In the genomic region with DNA sequence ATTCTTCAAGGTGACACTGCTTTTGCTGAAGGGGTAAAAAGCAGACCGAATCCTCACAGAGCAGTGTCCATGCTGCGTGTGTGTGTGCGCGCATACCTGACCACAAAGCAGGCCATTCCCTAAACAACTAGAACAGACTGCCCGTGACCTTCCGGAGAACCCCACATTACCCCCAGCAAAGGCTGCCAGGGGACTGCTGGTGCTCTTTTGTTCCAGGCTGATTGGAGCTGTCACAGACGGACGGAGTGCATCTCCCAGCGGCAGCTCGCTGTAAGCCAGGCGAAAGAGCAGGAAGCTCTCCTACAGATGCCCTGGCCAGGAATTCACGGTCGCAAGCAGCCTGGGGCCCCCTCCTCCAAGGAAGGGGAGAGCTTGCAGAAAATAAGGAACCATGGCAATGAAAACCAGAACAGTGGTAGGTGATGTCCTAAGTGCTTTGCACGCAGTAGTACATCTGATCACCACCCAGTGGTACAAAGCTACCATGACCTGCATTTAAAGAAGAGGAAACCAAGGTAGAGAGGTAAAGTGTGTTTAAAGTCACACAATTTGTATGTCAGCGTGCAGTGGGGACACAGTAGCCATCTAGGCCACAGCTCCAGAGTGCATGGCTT, we compare ENCODE assay signal across 19 cellular contexts.
A peak's percentile ranks its signal among the peaks of the same experiment; 100 is the strongest.
DNase-seq lines count a peak whose midpoint lies in the region; ATAC-seq, FAIRE-seq and TF ChIP-seq lines count a peak whose summit lies in the region.
"Had no signal": no experiment of that assay in that cellular context is flagged by ENCODE, and none has a peak within 500 bp of the region (broad histone marks: within the 10 kb centered on the region; RNA-seq: fewer than 3 reads in every experiment).

No MANE protein-coding gene starts in this region.

- no peaks in the 10 kb centered on the region for H3F3A ChIP-seq in neural progenitor cell (ENCODE audit: low read depth)

- H3K4me1 Mint-ChIP-seq in astrocyte (ENCODE audit: low read depth, unreplicated experiment) = no peaks in the 10 kb centered on the region
- no peaks in the 10 kb centered on the region for H3K4me1 Mint-ChIP-seq in endodermal cell
- peaks cover 23% of the 10 kb centered on the region for H3K4me1 Mint-ChIP-seq in neural progenitor cell

- FAIRE-seq in HTR-8/SVneo (lab: Jason Lieb, UNC) = peak; percentile 74
- FAIRE-seq in astrocyte (lab: Jason Lieb, UNC) = no peak

- H3K4me3 ChIP-seq in astrocyte (ENCODE audit: insufficient read depth, low read depth, low read length) (no peak overlapping the region), endodermal cell (ENCODE audit: low read length) (no peak overlapping the region), neural progenitor cell (no peak overlapping the region)

- H3K4me3 Mint-ChIP-seq in astrocyte (ENCODE audit: unreplicated experiment) = no peak overlapping the region
- H3K4me3 Mint-ChIP-seq in endodermal cell = no peak overlapping the region
- H3K4me3 Mint-ChIP-seq in neural progenitor cell = no peak overlapping the region

- no peak for ATAC-seq in HG03378 (IDR thresholded peaks at IDR 0.05; ENCODE audit: unreplicated experiment)
- no peak for ATAC-seq in omental fat pad (ENCODE audit: low FRiP score)
- ATAC-seq in HG02571 (IDR thresholded peaks at IDR 0.05; ENCODE audit: unreplicated experiment) = no peak

- DNase-seq in HTR-8/SVneo (ENCODE audit: insufficient read length, low spot score) (no peak), astrocyte (ENCODE audit: low read depth) (no peak), endodermal cell (no peak), neural progenitor cell (ENCODE audit: low spot score) (no peak), omental fat pad (ENCODE audit: low spot score) (no peak)
- DNase-seq: DMS79, H7, NCI-H1105, NCI-H2081, NCI-H2171 treated with DMSO at 0.1 percent for 48 hours, NCI-H510A, NCI-H748 treated with DMSO at 0.1 percent for 48 hours, OCI-M1, SHP77 treated with DMSO at 0.1 percent for 48 hours, SK-N-SH had no signal

- H3K27me3 ChIP-seq in astrocyte (ENCODE audit: insufficient read depth, low read length) (no peaks in the 10 kb centered on the region), endodermal cell (ENCODE audit: control insufficient read depth, insufficient read depth, low read length, poor library complexity, severe bottlenecking) (peaks cover 10% of the 10 kb centered on the region), neural progenitor cell (no peaks in the 10 kb centered on the region)

- H3K4me1 ChIP-seq in astrocyte (ENCODE audit: insufficient read depth, low read length) (no peaks in the 10 kb centered on the region), endodermal cell (ENCODE audit: control insufficient read depth, insufficient read depth, low read length) (no peaks in the 10 kb centered on the region), neural progenitor cell (peaks cover 22% of the 10 kb centered on the region)

- no peak overlapping the region for H3K9ac ChIP-seq in astrocyte (ENCODE audit: low read length)
- H3K9ac ChIP-seq in endodermal cell (ENCODE audit: extremely low read depth, low read length, poor library complexity, severe bottlenecking) = no peak overlapping the region
- H3K9ac ChIP-seq in neural progenitor cell = no peak overlapping the region
- H3K9ac ChIP-seq: SK-N-SH had no signal

- no peaks in the 10 kb centered on the region for H3K79me2 ChIP-seq in astrocyte (ENCODE audit: insufficient read depth, low read length)
- H3K79me2 ChIP-seq in neural progenitor cell (ENCODE audit: low read depth) = no peaks in the 10 kb centered on the region

- H3K27ac ChIP-seq in astrocyte (ENCODE audit: low read depth, low read length) = no peak overlapping the region
- H3K27ac ChIP-seq in endodermal cell (ENCODE audit: low read depth, low read length) = no peak overlapping the region
- no peak overlapping the region for H3K27ac ChIP-seq in neural progenitor cell
- H3K27ac ChIP-seq: C4-2B, HL-60 had no signal

- H3K27me3 Mint-ChIP-seq in astrocyte (ENCODE audit: low read depth, unreplicated experiment) (peaks cover 6% of the 10 kb centered on the region), endodermal cell (ENCODE audit: insufficient read depth) (peaks cover 17% of the 10 kb centered on the region), neural progenitor cell (ENCODE audit: insufficient read depth, low read depth) (no peaks in the 10 kb centered on the region)

- H3K4me2 ChIP-seq in astrocyte (ENCODE audit: low read length) (no peak overlapping the region), neural progenitor cell (no peak overlapping the region)
- H3K4me2 ChIP-seq: SK-N-SH had no signal

- peak; percentile 13 for TF ChIP-seq CTCF in astrocyte (IDR thresholded peaks at IDR 0.05; ENCODE audit: insufficient read depth, low read depth, low read length)
- peak; percentile 36 for TF ChIP-seq CTCF in endodermal cell (conservative IDR thresholded peaks at IDR 0.05)
- TF ChIP-seq CTCF in neural progenitor cell (IDR thresholded peaks at IDR 0.05) = peak; percentile 14
- no peak for TF ChIP-seq CTCF in omental fat pad (IDR thresholded peaks at IDR 0.05)

- H4K20me1 ChIP-seq in astrocyte (ENCODE audit: insufficient read depth, low read length) (no peaks in the 10 kb centered on the region), neural progenitor cell (ENCODE audit: low read depth) (no peaks in the 10 kb centered on the region)

- no peak overlapping the region for H3K27ac Mint-ChIP-seq in astrocyte (ENCODE audit: unreplicated experiment)
- H3K27ac Mint-ChIP-seq in endodermal cell = no peak overlapping the region
- no peak overlapping the region for H3K27ac Mint-ChIP-seq in neural progenitor cell

- H3K36me3 Mint-ChIP-seq in astrocyte (ENCODE audit: low read depth, unreplicated experiment) = no peaks in the 10 kb centered on the region
- no peaks in the 10 kb centered on the region for H3K36me3 Mint-ChIP-seq in endodermal cell (ENCODE audit: low read depth)
- H3K36me3 Mint-ChIP-seq in neural progenitor cell = no peaks in the 10 kb centered on the region

- no peaks in the 10 kb centered on the region for H3K9me3 Mint-ChIP-seq in astrocyte (ENCODE audit: unreplicated experiment)
- H3K9me3 Mint-ChIP-seq in endodermal cell = no peaks in the 10 kb centered on the region
- no peaks in the 10 kb centered on the region for H3K9me3 Mint-ChIP-seq in neural progenitor cell

- H2AFZ ChIP-seq in astrocyte (ENCODE audit: low read depth, low read length) (no peak overlapping the region), neural progenitor cell (replicated peaks) (no peak overlapping the region)

- WGBS in endodermal cell (ENCODE audit: insufficient coverage in 1 of 2, insufficient read length in 1 of 2), 2 experiments = 78 to 90% methylated on average over 5 to 15 of the region's 15 CpGs

- H3K36me3 ChIP-seq in astrocyte (ENCODE audit: insufficient read depth, low read length) = no peaks in the 10 kb centered on the region
- H3K36me3 ChIP-seq in endodermal cell (ENCODE audit: control insufficient read depth, insufficient read depth, low read length) = no peaks in the 10 kb centered on the region
- H3K36me3 ChIP-seq in neural progenitor cell = no peaks in the 10 kb centered on the region

- H3K9me3 ChIP-seq in astrocyte (ENCODE audit: insufficient read depth, low read depth, low read length) = no peaks in the 10 kb centered on the region
- H3K9me3 ChIP-seq in endodermal cell (ENCODE audit: control insufficient read depth, low read length) = no peaks in the 10 kb centered on the region
- H3K9me3 ChIP-seq in neural progenitor cell (ENCODE audit: low read depth) = no peaks in the 10 kb centered on the region
- H3K9me3 ChIP-seq: SK-N-SH had no signal

Comparison
In these comparisons a context has a peak if more than half of its experiments do, and no peak if none do; other contexts are left out.
1. CTCF ChIP-seq: peak in astrocyte (single experiment), endodermal cell (single experiment) and neural progenitor cell (single experiment); none in omental fat pad (0 of 3).